ENCODE assay signal across 23 cellular contexts in genomic region chr10:8221481-8221880, GRCh38.
DNase-seq lines count a peak whose midpoint lies in the region; ATAC-seq and TF ChIP-seq lines count a peak whose summit lies in the region.
"Had no signal": no experiment of that assay in that cellular context is flagged by ENCODE, and none has a peak within 500 bp of the region (broad histone marks: within the 10 kb centered on the region; RNA-seq: fewer than 3 reads in every experiment).

No MANE protein-coding gene starts in this region.

- TF ChIP-seq EP300 in stomach (IDR thresholded peaks at IDR 0.05): no peak

- no peaks in the 10 kb centered on the region for H3K9me3 ChIP-seq in stomach
- H3K9me3 ChIP-seq: SK-N-SH had no signal

- peak; percentile 68 for ATAC-seq in left lobe of liver
- ATAC-seq in GM19463 (IDR thresholded peaks at IDR 0.05; ENCODE audit: unreplicated experiment): no peak
- ATAC-seq in HG03280 (IDR thresholded peaks at IDR 0.05; ENCODE audit: unreplicated experiment): no peak
- ATAC-seq: Panc1 had no signal

- H3K36me3 ChIP-seq in stomach: no peaks in the 10 kb centered on the region
- H3K36me3 ChIP-seq: BLaER1 treated with 17β-estradiol and CSF1 and Interleukin-3, amounts not matched to agents 10 nM and 100 nM had no signal

- no peak for TF ChIP-seq CTCF in stomach (IDR thresholded peaks at IDR 0.05)

- intact Hi-C loops in stomach (cut with DNase I; ENCODE audit: low total_unique reads): no loop called here

- no peak overlapping the region for H3K4me3 ChIP-seq in stomach
- H3K4me3 ChIP-seq: BLaER1 treated with 17β-estradiol and CSF1 and Interleukin-3, amounts not matched to agents 10 nM and 100 nM; GM23248 had no signal

- no peaks in the 10 kb centered on the region for H3K27me3 ChIP-seq in stomach
- H3K27me3 ChIP-seq: BLaER1 treated with 17β-estradiol and CSF1 and Interleukin-3, amounts not matched to agents 10 nM and 100 nM had no signal

- DNase-seq in HuH-7 (ENCODE audit: low spot score) (peak; percentile 24), dermis microvascular lymphatic vessel endothelial cell (ENCODE audit: low read depth in 2 of 2) (peak; percentile 18 to 46), left lobe of liver (ENCODE audit: low spot score) (peak; percentile 48), stomach (peak; percentile 33), AG08395 (ENCODE audit: low spot score) (no peak)
- DNase-seq: AML-193; CD4-positive, alpha-beta T cell; GM23248; H7; Karpas-422; NCI-H1092; NCI-H1417 treated with DMSO at 0.1 percent for 48 hours; NCI-H1694 treated with DMSO at 0.1 percent for 48 hours; NCI-H2081; NCI-H2227 treated with DMSO at 0.1 percent for 48 hours; NCI-H526 treated with DMSO at 0.1 percent for 48 hours; SIG-M5; SK-N-SH had no signal

- no peak overlapping the region for H3K27ac ChIP-seq in stomach
- H3K27ac ChIP-seq: BLaER1 treated with 17β-estradiol and CSF1 and Interleukin-3, amounts not matched to agents 10 nM and 100 nM; GM23248; RWPE1 had no signal

- 37 to 43% (median 39%) methylated on average over 7 of the region's 7 CpGs for WGBS in stomach, 5 donors

- H3K4me1 ChIP-seq in stomach: no peaks in the 10 kb centered on the region
- H3K4me1 ChIP-seq: BLaER1 treated with 17β-estradiol and CSF1 and Interleukin-3, amounts not matched to agents 10 nM and 100 nM had no signal

- TF ChIP-seq POLR2A in stomach (IDR thresholded peaks at IDR 0.05): no peak
